ENCODE assay signal across 11 cellular contexts in genomic region chr3:99845999-99846398, GRCh38. TPM values are rescaled to one million over a fixed set of nuclear protein-coding genes. Genes with fewer than 3 reads are reported as not detected.
DNase-seq lines count a peak whose midpoint lies in the region; ATAC-seq and TF ChIP-seq lines count a peak whose summit lies in the region.
"Had no signal": no experiment of that assay in that cellular context is flagged by ENCODE, and none has a peak within 500 bp of the region (broad histone marks: within the 10 kb centered on the region; RNA-seq: fewer than 3 reads in every experiment).

No MANE protein-coding gene starts in this region.

- no peak for DNase-seq in right atrium auricular region (ENCODE audit: low spot score)
- DNase-seq in cardiac septum (ENCODE audit: low spot score), result no peak
- no peak for DNase-seq in fibroblast of lung (ENCODE audit: low read depth in 2 of 2)
- DNase-seq in psoas muscle, result no peak
- no peak for DNase-seq in kidney tubule cell (ENCODE audit: low spot score)
- no peak for DNase-seq in NCI-H1417 treated with DMSO at 0.1 percent for 48 hours (lab: John Stamatoyannopoulos, UW)
- no peak for DNase-seq in adrenal gland
- no peak for DNase-seq in globus pallidus (ENCODE audit: low spot score)
- DNase-seq: activated CD4-positive, alpha-beta memory T cell treated with anti-CD3 and anti-CD28 coated beads, Interleukin-2, amount 10 ng/mL, durations not matched to agents 7 days and 5 days; amygdala had no signal

- 34 to 42% (median 41%) methylated on average over 2 of the region's 2 CpGs for WGBS in psoas muscle, 3 donors
- WGBS in adrenal gland, 4 donors, result 65 to 84% (median 79%) methylated on average over 2 of the region's 2 CpGs

- H3K27me3 ChIP-seq in right atrium auricular region, result no peaks in the 10 kb centered on the region
- H3K27me3 ChIP-seq in fibroblast of lung (ENCODE audit: control insufficient read depth, insufficient read depth, low read length), result no peaks in the 10 kb centered on the region
- H3K27me3 ChIP-seq in psoas muscle (ENCODE audit: insufficient read depth in 3 of 3, low read length in 2 of 3), result no peaks in the 10 kb centered on the region
- H3K27me3 ChIP-seq in adrenal gland, result no peaks in the 10 kb centered on the region

- intact Hi-C loops in cardiac septum (cut with DNase I), result loop anchor here (2.0 to 5.0 kb wide), 3 partner anchors 76 to 195 kb away; no protein-coding TSS in a partner anchor
- intact Hi-C loops in psoas muscle (cut with DNase I), result no loop called here
- intact Hi-C loops in adrenal gland (cut with DNase I), result loop anchor here (10.0 kb wide), 1 partner anchor 219 kb away; no protein-coding TSS in a partner anchor

- peak overlapping the region; percentile 74 for H3K27ac ChIP-seq in right atrium auricular region
- H3K27ac ChIP-seq in fibroblast of lung (ENCODE audit: insufficient read depth, low read length), result peak overlapping the region; percentile 52
- peak overlapping the region; percentile 65 for H3K27ac ChIP-seq in psoas muscle
- peak overlapping the region in 2 of 5 donors; percentile 8 to 18 for H3K27ac ChIP-seq in adrenal gland

- ATAC-seq in psoas muscle, result no peak
- ATAC-seq: stimulated activated effector memory CD8-positive, alpha-beta T cell treated with anti-CD3 and anti-CD28 coated beads, Interleukin-12 subunit alpha, Interleukin-12 subunit beta, amount 100 ng/mL, for 72 hours had no signal

- H3K9me3 ChIP-seq in right atrium auricular region (no peaks in the 10 kb centered on the region), fibroblast of lung (ENCODE audit: control insufficient read depth, insufficient read depth, low read depth, low read length) (no peaks in the 10 kb centered on the region), psoas muscle (no peaks in the 10 kb centered on the region), adrenal gland (replicated peaks in 1 of 3) (no peaks in the 10 kb centered on the region)

- no peak overlapping the region for H3K4me2 ChIP-seq in fibroblast of lung (ENCODE audit: extremely low read depth, insufficient read depth, low read length)

- no peak overlapping the region for H2AFZ ChIP-seq in fibroblast of lung (ENCODE audit: low read length)

- H3K4me1 ChIP-seq in right atrium auricular region (peaks cover 0 to 60% of the 10 kb centered on the region in 2 donors), fibroblast of lung (ENCODE audit: control insufficient read depth, extremely low read depth, insufficient read depth, low read length) (peaks cover 19% of the 10 kb centered on the region), psoas muscle (peaks cover 33% of the 10 kb centered on the region), adrenal gland (replicated peaks in 1 of 2) (peaks cover 0 to 32% of the 10 kb centered on the region in 2 donors)

- H3K4me3 ChIP-seq in right atrium auricular region (no peak overlapping the region), fibroblast of lung (replicated peaks in 1 of 4; ENCODE audit: control extremely low read depth in 1 of 4, insufficient read depth in 1 of 4, low read depth in 3 of 4, low read length in 4 of 4) (no peak overlapping the region), psoas muscle (no peak overlapping the region), adrenal gland (no peak overlapping the region)

- no peak overlapping the region for H3K9ac ChIP-seq in fibroblast of lung (ENCODE audit: insufficient read depth, low read length)

- H3K36me3 ChIP-seq in right atrium auricular region (peaks cover 13% of the 10 kb centered on the region), fibroblast of lung (ENCODE audit: control insufficient read depth, insufficient read depth, low read length) (no peaks in the 10 kb centered on the region), psoas muscle (ENCODE audit: insufficient read depth in 1 of 2, low read depth in 1 of 2) (peaks cover 0 to 14% of the 10 kb centered on the region in 2 donors), adrenal gland (replicated peaks in 1 of 2) (no peaks in the 10 kb centered on the region)

- TF ChIP-seq CTCF in right atrium auricular region (IDR thresholded peaks at IDR 0.05), result no peak
- TF ChIP-seq CTCF in fibroblast of lung (conservative IDR thresholded peaks at IDR 0.05 in 1 of 2, IDR thresholded peaks at IDR 0.05 in 1 of 2; ENCODE audit: low read depth in 1 of 2, low read length in 2 of 2), result no peak
- no peak for TF ChIP-seq CTCF in psoas muscle (IDR thresholded peaks at IDR 0.05)
- no peak for TF ChIP-seq CTCF in adrenal gland (IDR thresholded peaks at IDR 0.05)

- no peak for TF ChIP-seq POLR2A in adrenal gland (IDR thresholded peaks at IDR 0.05)

- no peaks in the 10 kb centered on the region for H4K20me1 ChIP-seq in fibroblast of lung (ENCODE audit: control insufficient read depth, extremely low read depth, insufficient read depth, low read length)

- peaks cover 24% of the 10 kb centered on the region for H3K79me2 ChIP-seq in fibroblast of lung (ENCODE audit: control insufficient read depth, insufficient read depth, low read length)

RNA-seq across cellular contexts. Expression of gene CMSS1, which starts 28.3 kb away (rescaled TPM):
- total RNA-seq in right atrium auricular region (10 to 100 TPM in 1 of 2 donors, 1 to 10 TPM in 1; 5.7 to 17.7 TPM), cardiac septum (22.0 TPM), fibroblast of lung (6.7 and 6.9 TPM in 2 replicates), psoas muscle (100 to 1,000 TPM in 1 of 4 donors, 10 to 100 TPM in 3; 18.4 to 174 (median 56.1) TPM), adrenal gland (10 to 100 TPM; 16.2 to 48.6 (median 27.4) TPM)
- polyA plus RNA-seq in fibroblast of lung (13.2 and 28.3 TPM in 2 replicates), psoas muscle (10 to 100 TPM; 51.4 to 85.6 (median 58.8) TPM), adrenal gland (10 to 100 TPM; 31.0 to 75.6 (median 31.9) TPM)
- polyA plus RNA-seq in fibroblast of lung (2012), result 20.2 and 37.9 TPM in 2 replicates
- 1.3 and 5.8 TPM in 2 replicates for polyA minus RNA-seq in fibroblast of lung (ENCODE audit: low replicate concordance)

Comparison
In these comparisons a context has a peak if more than half of its experiments do, and no peak if none do; other contexts are left out.
1. intact Hi-C loops: an anchor here in cardiac septum (2.0 to 5.0 kb wide) and adrenal gland (10.0 kb wide); none called in psoas muscle.